ENCODE assay signal across 8 cellular contexts in genomic region chr10:102775201-102775972, GRCh38. TPM values are rescaled to one million over a fixed set of nuclear protein-coding genes. Genes with fewer than 3 reads are reported as not detected.
DNase-seq lines count a peak whose midpoint lies in the region; ATAC-seq and TF ChIP-seq lines count a peak whose summit lies in the region.

No MANE protein-coding gene starts in this region.

- H3K27me3 ChIP-seq in colonic mucosa (no peaks in the 10 kb centered on the region), subcutaneous abdominal adipose tissue (ENCODE audit: control insufficient read depth in 5 of 5, insufficient read depth in 4 of 5, low read length in 5 of 5) (no peaks in the 10 kb centered on the region)

- H3K4me1 ChIP-seq in colonic mucosa = no peaks in the 10 kb centered on the region
- H3K4me1 ChIP-seq in subcutaneous abdominal adipose tissue (ENCODE audit: control insufficient read depth in 5 of 5, insufficient read depth in 5 of 5, low read length in 5 of 5) = peaks cover 32 to 83% (median 71%) of the 10 kb centered on the region in 5 donors

- DNase-seq in LNCaP clone FGC (ENCODE audit: low read depth) (peak; percentile 56), colonic mucosa (no peak), lung microvascular endothelial cell (ENCODE audit: low read depth in 2 of 2) (peak; percentile 29 to 41), GOT3 (lab: John Stamatoyannopoulos, UW) (no peak)
- DNase-seq in stimulated activated CD4-positive, alpha-beta T cell treated with anti-CD3 and anti-CD28 coated beads, Interleukin-2, amount 100 ng/mL, for 24 hours = no peak

- H3K9me3 ChIP-seq in colonic mucosa (no peaks in the 10 kb centered on the region), subcutaneous abdominal adipose tissue (ENCODE audit: control insufficient read depth in 5 of 5, low read length in 5 of 5) (no peaks in the 10 kb centered on the region)

- no peak for ATAC-seq in HG02759 (IDR thresholded peaks at IDR 0.05; ENCODE audit: unreplicated experiment)
- no peak for ATAC-seq in GM18858 (IDR thresholded peaks at IDR 0.05; ENCODE audit: unreplicated experiment)

- intact Hi-C loops in colonic mucosa (cut with DNase I) = no loop called here

- peak overlapping the region in 1 of 2 donors; percentile 73 for H3K9ac ChIP-seq in colonic mucosa (ENCODE audit: low read depth in 2 of 2, low read length in 2 of 2)
- H3K9ac ChIP-seq in subcutaneous abdominal adipose tissue (ENCODE audit: low read length in 5 of 5) = peak overlapping the region; percentile 56 to 92 (median 91)

- TF ChIP-seq CTCF in LNCaP clone FGC (IDR thresholded peaks at IDR 0.05; ENCODE audit: control insufficient read depth, extremely low read depth, insufficient read depth) (no peak), colonic mucosa (IDR thresholded peaks at IDR 0.05) (no peak)

- H3K4me3 ChIP-seq in LNCaP clone FGC (ENCODE audit: low read depth, low read length) (no peak overlapping the region), colonic mucosa (no peak overlapping the region), subcutaneous abdominal adipose tissue (ENCODE audit: low read depth in 1 of 5, low read length in 5 of 5) (peak overlapping the region; percentile 61 to 92 (median 79))

- H3K36me3 ChIP-seq in colonic mucosa (no peaks in the 10 kb centered on the region), subcutaneous abdominal adipose tissue (ENCODE audit: control insufficient read depth in 5 of 5, insufficient read depth in 5 of 5, low read length in 5 of 5) (peaks cover 0 to 2% (median 0%) of the 10 kb centered on the region in 5 donors)

- H3K27ac ChIP-seq in colonic mucosa = peak overlapping the region; percentile 48
- peak overlapping the region; percentile 100 for H3K27ac ChIP-seq in subcutaneous abdominal adipose tissue (ENCODE audit: low read depth, low read length)

RNA-seq across cellular contexts. Expression of gene WBP1L, which starts 31.6 kb away (rescaled TPM):
- 10 to 100 TPM; 32.3 to 42.7 TPM for total RNA-seq in colonic mucosa
- 31.8 and 38.9 TPM in 2 replicates for total RNA-seq in lung microvascular endothelial cell

Comparison
In these comparisons a context has a peak if more than half of its experiments do, and no peak if none do; other contexts are left out.
1. DNase-seq: peak in LNCaP clone FGC (single experiment) and lung microvascular endothelial cell (2 of 2); none in colonic mucosa (single experiment), GOT3 (single experiment) and stimulated activated CD4-positive, alpha-beta T cell treated with anti-CD3 and anti-CD28 coated beads, Interleukin-2, amount 100 ng/mL, for 24 hours (0 of 2).
2. H3K4me3 ChIP-seq: peak in subcutaneous abdominal adipose tissue (5 of 5); none in LNCaP clone FGC (single experiment) and colonic mucosa (single experiment).